ENCODE assay signal across 19 cellular contexts in the genomic region with DNA sequence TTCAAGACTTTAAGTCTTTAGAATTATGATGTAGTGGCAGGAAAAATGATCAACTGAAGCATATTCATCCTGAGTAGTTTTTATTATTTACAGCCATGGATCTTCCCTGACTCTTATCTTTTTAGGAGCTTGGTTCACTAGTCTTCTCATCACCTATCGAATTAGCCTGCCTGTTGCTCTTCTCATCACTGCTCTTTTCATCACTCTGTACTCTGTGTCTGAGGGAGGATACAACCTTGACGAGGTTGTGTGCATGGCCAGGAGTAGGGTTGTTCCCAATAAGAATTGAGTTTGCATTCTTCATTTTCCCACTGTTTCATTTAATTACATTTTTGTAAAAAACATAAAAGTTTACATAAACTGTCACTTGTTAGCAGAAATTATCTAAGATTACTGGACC.
"Had no signal": no experiment of that assay in that cellular context is flagged by ENCODE, and none has a peak within 500 bp of the region (broad histone marks: within the 10 kb centered on the region; RNA-seq: fewer than 3 reads in every experiment).

No MANE protein-coding gene starts in this region.

- H3K4me1 ChIP-seq: right atrium auricular region, sigmoid colon had no signal

- H3K4me1 Mint-ChIP-seq: naive B cell, nephron progenitor cell had no signal

- H3K9me3 ChIP-seq: ovary, right atrium auricular region, sigmoid colon had no signal

- ATAC-seq: heart left ventricle, left colon, left ventricle myocardium superior had no signal

- H3K4me3 Mint-ChIP-seq: naive B cell, nephron progenitor cell had no signal

- H3K27me3 ChIP-seq: dorsolateral prefrontal cortex, heart left ventricle, ovary, right atrium auricular region, sigmoid colon had no signal

- H3K4me3 ChIP-seq: coronary artery, dorsolateral prefrontal cortex, heart left ventricle, lung, ovary, right atrium auricular region, sigmoid colon, skin epidermis had no signal

- H3K27ac Mint-ChIP-seq: naive B cell, nephron progenitor cell had no signal

- H3K36me3 ChIP-seq: heart left ventricle, ovary, right atrium auricular region, sigmoid colon had no signal

- DNase-seq: dorsolateral prefrontal cortex; effector CD8-positive, alpha-beta T cell; foreskin melanocyte; hippocampal formation; left colon; left ventricle myocardium superior; mesendoderm; naive B cell; nephron progenitor cell; ovary; sigmoid colon; stimulated activated CD4-positive, alpha-beta T cell treated with anti-CD3 and anti-CD28 coated beads, Interleukin-12 subunit alpha, Interleukin-12 subunit beta, amount 100 ng/mL, for 4 hours; stimulated activated naive CD4-positive, alpha-beta T cell treated with Interleukin-2 at 50 U/mL for 16 hours; trophoblast cell had no signal

- H3K27ac ChIP-seq: coronary artery, dorsolateral prefrontal cortex, heart left ventricle, ovary, right atrium auricular region, sigmoid colon, skin epidermis had no signal

- H3K36me3 Mint-ChIP-seq: naive B cell had no signal
